16 cellular contexts compared by ENCODE assay signal in genomic region chr5:125026900-125027731, GRCh38.
A peak's percentile ranks its signal among the peaks of the same experiment; 100 is the strongest.
DNase-seq lines count a peak whose midpoint lies in the region; ATAC-seq and TF ChIP-seq lines count a peak whose summit lies in the region.
"Had no signal": no experiment of that assay in that cellular context is flagged by ENCODE, and none has a peak within 500 bp of the region (broad histone marks: within the 10 kb centered on the region; RNA-seq: fewer than 3 reads in every experiment).

No MANE protein-coding gene starts in this region.

- H3K4me2 ChIP-seq in PC-3 (ENCODE audit: low read length), result no peak overlapping the region

- no peak overlapping the region for H3K9ac ChIP-seq in PC-3 (ENCODE audit: low read length)

- H3K9me3 ChIP-seq in PC-3 (ENCODE audit: low read length), result no peaks in the 10 kb centered on the region
- H3K9me3 ChIP-seq: gastrocnemius medialis had no signal

- H3K9me2 ChIP-seq in PC-3 (replicated peaks; ENCODE audit: low read length), result no peaks in the 10 kb centered on the region

- no peak for TF ChIP-seq CTCF in LNCaP clone FGC (IDR thresholded peaks at IDR 0.05; ENCODE audit: control insufficient read depth, extremely low read depth, insufficient read depth)
- TF ChIP-seq CTCF in PC-3 (conservative IDR thresholded peaks at IDR 0.05; ENCODE audit: low read depth, low read length), result no peak
- no peak for TF ChIP-seq CTCF in fibroblast of mammary gland (conservative IDR thresholded peaks at IDR 0.05; ENCODE audit: control insufficient read depth, insufficient read depth, low read depth, low read length)

- no peak overlapping the region for H3K27ac Mint-ChIP-seq in stimulated activated naive B cell treated with anti-CD40 and anti-IgM and Interleukin-4, amounts not matched to agents 10 μg/mL and 1 μg/mL and 100 μg/mL, for 72 hours
- H3K27ac Mint-ChIP-seq: stimulated activated naive CD8-positive, alpha-beta T cell treated with anti-CD3 and anti-CD28 coated beads, Interleukin-15, amount 100 ng/mL, for 72 hours had no signal

- ATAC-seq in PC-3 (no peak), GM21390 (IDR thresholded peaks at IDR 0.05; ENCODE audit: unreplicated experiment) (no peak)
- ATAC-seq in stimulated activated naive CD8-positive, alpha-beta T cell treated with anti-CD3 and anti-CD28 coated beads, Interleukin-15, Interleukin-2, amounts not matched to agents 100 U/mL and 50 U/mL, for 24 hours, result no peak
- ATAC-seq in stimulated activated naive B cell treated with anti-CD40 and anti-IgM and Interleukin-4, amounts not matched to agents 10 μg/mL and 1 μg/mL and 100 μg/mL, for 72 hours (replicated peaks), result no peak
- ATAC-seq: gastrocnemius medialis; stimulated activated naive CD8-positive, alpha-beta T cell treated with anti-CD3 and anti-CD28 coated beads, Interleukin-15, amount 100 ng/mL, for 72 hours had no signal

- no peak overlapping the region for H3K4me3 Mint-ChIP-seq in stimulated activated naive B cell treated with anti-CD40 and anti-IgM and Interleukin-4, amounts not matched to agents 10 μg/mL and 1 μg/mL and 100 μg/mL, for 72 hours
- H3K4me3 Mint-ChIP-seq: stimulated activated naive CD8-positive, alpha-beta T cell treated with anti-CD3 and anti-CD28 coated beads, Interleukin-15, amount 100 ng/mL, for 72 hours had no signal

- no peaks in the 10 kb centered on the region for H4K20me1 ChIP-seq in PC-3 (ENCODE audit: low read length)

- peak overlapping the region; percentile 17; the same call in 1 of the 2 replicates for H3K27ac ChIP-seq in PC-3 (ENCODE audit: low read length)
- H3K27ac ChIP-seq: gastrocnemius medialis had no signal

- CTCF ChIA-PET in PC-3 (lab: Charles Lee), result no interaction called here

- peaks cover 0 to 3% of the 10 kb centered on the region in 2 donors for H3K9me3 Mint-ChIP-seq in stimulated activated naive B cell treated with anti-CD40 and anti-IgM and Interleukin-4, amounts not matched to agents 10 μg/mL and 1 μg/mL and 100 μg/mL, for 72 hours
- H3K9me3 Mint-ChIP-seq: stimulated activated naive CD8-positive, alpha-beta T cell treated with anti-CD3 and anti-CD28 coated beads, Interleukin-15, amount 100 ng/mL, for 72 hours had no signal

- H3K27me3 Mint-ChIP-seq in stimulated activated naive B cell treated with anti-CD40 and anti-IgM and Interleukin-4, amounts not matched to agents 10 μg/mL and 1 μg/mL and 100 μg/mL, for 72 hours, result no peaks in the 10 kb centered on the region
- H3K27me3 Mint-ChIP-seq: stimulated activated naive CD8-positive, alpha-beta T cell treated with anti-CD3 and anti-CD28 coated beads, Interleukin-15, amount 100 ng/mL, for 72 hours had no signal

- intact Hi-C loops in PC-3 (cut with micrococcal nuclease), result no loop called here

- DNase-seq in LNCaP clone FGC (ENCODE audit: low read depth) (peak; percentile 91), PC-3 (peak; percentile 61), fibroblast of mammary gland (ENCODE audit: low read depth) (peak; percentile 55), renal cortical epithelial cell (ENCODE audit: low read depth) (peak; percentile 97), DMS 273 treated with DMSO at 0.1 percent for 48 hours (lab: John Stamatoyannopoulos, UW) (no peak)
- DNase-seq in stimulated activated naive CD8-positive, alpha-beta T cell treated with anti-CD3 and anti-CD28 coated beads, Interleukin-15, Interleukin-2, amounts not matched to agents 100 U/mL and 50 U/mL, for 24 hours, result no peak
- DNase-seq in stimulated activated naive B cell treated with anti-CD40 and anti-IgM and Interleukin-4, amounts not matched to agents 10 μg/mL and 1 μg/mL and 100 μg/mL, for 72 hours, result no peak
- DNase-seq: activated CD4-positive, alpha-beta T cell treated with anti-CD3 and anti-CD28 coated beads, Interleukin-2, amount 50 U/mL, for 48 hours; activated gamma-delta T cell treated with Interleukin-2 at 50 U/mL for 16 hours; cortex of kidney; gastrocnemius medialis; NCI-H1436; stimulated activated CD4-positive, alpha-beta T cell treated with anti-CD3 and anti-CD28 coated beads, Interleukin-4, amount 100 ng/mL, for 4 hours; stimulated activated naive CD8-positive, alpha-beta T cell treated with anti-CD3 and anti-CD28 coated beads, Interleukin-15, amount 100 ng/mL, for 72 hours; T-helper 9 cell had no signal

- no peaks in the 10 kb centered on the region for H3K36me3 ChIP-seq in PC-3 (ENCODE audit: low read depth, low read length)
- H3K36me3 ChIP-seq: gastrocnemius medialis had no signal

- H3K79me2 ChIP-seq in PC-3 (ENCODE audit: low read length), result no peaks in the 10 kb centered on the region

- H3K36me3 Mint-ChIP-seq in stimulated activated naive B cell treated with anti-CD40 and anti-IgM and Interleukin-4, amounts not matched to agents 10 μg/mL and 1 μg/mL and 100 μg/mL, for 72 hours, result no peaks in the 10 kb centered on the region

- H3K27me3 ChIP-seq in PC-3 (ENCODE audit: low read length), result no peaks in the 10 kb centered on the region
- H3K27me3 ChIP-seq: gastrocnemius medialis had no signal

- H3K4me3 ChIP-seq in LNCaP clone FGC (ENCODE audit: low read depth, low read length), result no peak overlapping the region
- H3K4me3 ChIP-seq in PC-3 (ENCODE audit: low read length), result no peak overlapping the region
- H3K4me3 ChIP-seq in fibroblast of mammary gland (ENCODE audit: control insufficient read depth, low read depth, low read length), result no peak overlapping the region
- H3K4me3 ChIP-seq: gastrocnemius medialis had no signal

- BruUV-seq in PC-3 (replicated peaks; lab: Mats Ljungman, UMichigan), result no TSS peak

- no peaks in the 10 kb centered on the region for H3F3A ChIP-seq in PC-3 (ENCODE audit: low read length, unreplicated experiment)

- POLR2A ChIA-PET in PC-3 (lab: Charles Lee; ENCODE audit: unreplicated experiment), result no interaction called here

- H3K4me1 ChIP-seq in PC-3 (ENCODE audit: insufficient read depth, low read length), result peaks cover 20% of the 10 kb centered on the region
- H3K4me1 ChIP-seq: gastrocnemius medialis had no signal

- H3K4me1 Mint-ChIP-seq in stimulated activated naive B cell treated with anti-CD40 and anti-IgM and Interleukin-4, amounts not matched to agents 10 μg/mL and 1 μg/mL and 100 μg/mL, for 72 hours, result peaks cover 3 to 8% of the 10 kb centered on the region in 2 donors
- H3K4me1 Mint-ChIP-seq: stimulated activated naive CD8-positive, alpha-beta T cell treated with anti-CD3 and anti-CD28 coated beads, Interleukin-15, amount 100 ng/mL, for 72 hours had no signal

- no peak overlapping the region for H2AFZ ChIP-seq in PC-3 (ENCODE audit: low read length)

Comparison
In these comparisons a context has a peak if more than half of its experiments do, and no peak if none do; other contexts are left out.
1. DNase-seq: peak in LNCaP clone FGC (single experiment), PC-3 (single experiment), fibroblast of mammary gland (single experiment) and renal cortical epithelial cell (single experiment); none in DMS 273 treated with DMSO at 0.1 percent for 48 hours (single experiment), stimulated activated naive CD8-positive, alpha-beta T cell treated with anti-CD3 and anti-CD28 coated beads, Interleukin-15, Interleukin-2, amounts not matched to agents 100 U/mL and 50 U/mL, for 24 hours (single experiment) and stimulated activated naive B cell treated with anti-CD40 and anti-IgM and Interleukin-4, amounts not matched to agents 10 μg/mL and 1 μg/mL and 100 μg/mL, for 72 hours (single experiment).